19 cellular contexts compared by ENCODE assay signal in the genomic region with DNA sequence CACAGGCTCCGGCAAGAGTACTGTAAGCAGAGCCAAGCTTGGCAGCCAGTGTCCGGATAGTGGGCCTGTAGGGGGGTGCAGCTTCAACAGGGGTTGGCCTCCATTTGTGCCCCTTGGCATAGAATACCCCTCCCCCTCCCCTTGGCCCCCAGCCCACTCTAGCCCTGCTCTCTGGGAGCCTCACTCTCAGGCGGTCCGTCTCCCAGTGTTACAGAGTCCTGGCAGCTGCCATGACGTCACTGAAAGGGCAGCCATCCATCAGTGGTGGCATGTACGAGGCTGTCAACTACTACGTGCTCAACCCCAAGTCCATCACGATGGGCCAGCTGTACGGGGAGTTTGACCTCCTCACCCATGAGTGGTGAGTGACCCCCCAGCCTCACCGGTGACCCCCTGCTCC.
"Had no signal": no experiment of that assay in that cellular context is flagged by ENCODE, and none has a peak within 500 bp of the region (broad histone marks: within the 10 kb centered on the region; RNA-seq: fewer than 3 reads in every experiment).

No MANE protein-coding gene starts in this region.

- H3K9me3 ChIP-seq: colonic mucosa, esophagus squamous epithelium, lower lobe of right lung, SK-N-SH, uterus had no signal

- H3K4me1 ChIP-seq: colonic mucosa, esophagus squamous epithelium, lower lobe of right lung, uterus had no signal

- H3K9me3 Mint-ChIP-seq: activated naive CD4-positive, alpha-beta T cell treated with anti-CD3 and anti-CD28 coated beads, Interleukin-2, amount 10 ng/mL, durations not matched to agents 7 days and 5 days; activated T-helper 2 cell treated with anti-CD3 and anti-CD28 coated beads, Interferon-gamma antibody, Interleukin-2, Interleukin-4, amounts not matched to agents 10 μg/mL and 5 μg/mL and 100 μg/mL, durations not matched to agents 14 hours and 24 hours and 36 hours; mesothelial cell of epicardium; naive B cell; stimulated activated naive CD8-positive, alpha-beta T cell treated with anti-CD3 and anti-CD28 coated beads, Interleukin-15, Interleukin-2, amounts not matched to agents 100 ng/mL and 50 ng/mL, for 24 hours; T-cell had no signal

- H3K4me3 ChIP-seq: cardiac muscle cell, colonic mucosa, esophagus squamous epithelium, lower lobe of right lung, uterus had no signal

- H3K27me3 ChIP-seq: cardiac muscle cell, colonic mucosa, esophagus squamous epithelium, uterus had no signal

- H3K36me3 Mint-ChIP-seq: mesothelial cell of epicardium had no signal

- H3K4me2 ChIP-seq: SK-N-SH had no signal

- H3K4me1 Mint-ChIP-seq: activated naive CD4-positive, alpha-beta T cell treated with anti-CD3 and anti-CD28 coated beads, Interleukin-2, amount 10 ng/mL, durations not matched to agents 7 days and 5 days; immature natural killer cell; T-cell had no signal

- DNase-seq: activated CD4-positive, alpha-beta T cell treated with anti-CD3 and anti-CD28 coated beads, Interleukin-2, amount 50 U/mL, for 48 hours; activated CD4-positive, CD25-positive, alpha-beta regulatory T cell treated with anti-CD3 and anti-CD28 coated beads, Interleukin-2, amount 50 U/mL, for 72 hours; activated naive CD4-positive, alpha-beta T cell treated with anti-CD3 and anti-CD28 coated beads, Interleukin-2, amount 10 ng/mL, durations not matched to agents 7 days and 5 days; colonic mucosa; esophagus squamous epithelium; glutamatergic neuron; immature natural killer cell; left colon; lower lobe of right lung; naive B cell; right cardiac atrium; SK-N-SH; T-cell; T1000; uterus had no signal

- H3K4me3 Mint-ChIP-seq: activated naive CD4-positive, alpha-beta T cell treated with anti-CD3 and anti-CD28 coated beads, Interleukin-2, amount 10 ng/mL, durations not matched to agents 7 days and 5 days; immature natural killer cell; mesothelial cell of epicardium; naive B cell; stimulated activated naive CD8-positive, alpha-beta T cell treated with anti-CD3 and anti-CD28 coated beads, Interleukin-15, Interleukin-2, amounts not matched to agents 100 ng/mL and 50 ng/mL, for 24 hours; T-cell had no signal

- H3K9ac ChIP-seq: SK-N-SH had no signal

- H3K27ac Mint-ChIP-seq: activated naive CD4-positive, alpha-beta T cell treated with anti-CD3 and anti-CD28 coated beads, Interleukin-2, amount 10 ng/mL, durations not matched to agents 7 days and 5 days; activated T-helper 2 cell treated with anti-CD3 and anti-CD28 coated beads, Interferon-gamma antibody, Interleukin-2, Interleukin-4, amounts not matched to agents 10 μg/mL and 5 μg/mL and 100 μg/mL, durations not matched to agents 14 hours and 24 hours and 36 hours; mesothelial cell of epicardium; stimulated activated naive CD8-positive, alpha-beta T cell treated with anti-CD3 and anti-CD28 coated beads, Interleukin-15, Interleukin-2, amounts not matched to agents 100 ng/mL and 50 ng/mL, for 24 hours; T-cell had no signal

- H3K36me3 ChIP-seq: cardiac muscle cell, colonic mucosa, uterus had no signal

- H3K27ac ChIP-seq: cardiac muscle cell, colonic mucosa, esophagus squamous epithelium, lower lobe of right lung, uterus had no signal

- H3K27me3 Mint-ChIP-seq: activated naive CD4-positive, alpha-beta T cell treated with anti-CD3 and anti-CD28 coated beads, Interleukin-2, amount 10 ng/mL, durations not matched to agents 7 days and 5 days; naive B cell; stimulated activated naive CD8-positive, alpha-beta T cell treated with anti-CD3 and anti-CD28 coated beads, Interleukin-15, Interleukin-2, amounts not matched to agents 100 ng/mL and 50 ng/mL, for 24 hours; T-cell had no signal
